8 cellular contexts compared by ENCODE assay signal in the genomic region with DNA sequence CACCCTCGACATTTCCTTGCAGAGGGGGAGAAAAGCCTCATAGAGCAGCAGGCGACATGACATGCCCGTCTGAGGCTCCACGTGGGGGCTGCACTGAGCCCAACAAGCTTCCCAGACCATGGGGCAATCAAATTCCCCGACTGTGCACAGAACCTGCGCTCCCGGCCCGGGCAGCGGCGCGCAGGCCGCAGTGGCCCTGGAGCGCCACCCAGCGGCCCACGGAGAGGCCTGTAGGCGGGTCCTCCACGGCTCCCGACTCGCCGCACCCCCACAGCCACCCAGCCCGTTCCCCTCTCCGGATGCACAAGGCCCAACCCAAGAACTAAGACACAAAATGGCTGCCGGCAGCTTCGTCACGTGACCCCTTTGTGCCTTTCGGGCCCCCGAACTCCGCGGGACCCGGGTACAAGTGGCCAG. TPM values are rescaled to one million over a fixed set of nuclear protein-coding genes. Genes with fewer than 3 reads are reported as not detected.
DNase-seq lines count a peak whose midpoint lies in the region; ATAC-seq, FAIRE-seq and TF ChIP-seq lines count a peak whose summit lies in the region.

No MANE protein-coding gene starts in this region.

- peak; percentile 86 for TF ChIP-seq CTCF in SU-DHL-6 (IDR thresholded peaks at IDR 0.05; ENCODE audit: insufficient read depth, low read length, poor library complexity, severe bottlenecking)
- TF ChIP-seq CTCF in left ventricle myocardium inferior (IDR thresholded peaks at IDR 0.05; ENCODE audit: borderline replicate concordance) = peak; percentile 97
- peak; percentile 96 for TF ChIP-seq CTCF in progenitor cell of endocrine pancreas (IDR thresholded peaks at IDR 0.05; ENCODE audit: unreplicated experiment)

- H3K79me2 ChIP-seq in SU-DHL-6 (ENCODE audit: insufficient read depth, low read length) = peaks cover 66% of the 10 kb centered on the region

- peak; percentile 77 for ATAC-seq in HG02763 (IDR thresholded peaks at IDR 0.05; ENCODE audit: unreplicated experiment)

- H3K27ac Mint-ChIP-seq in progenitor cell of endocrine pancreas = peak overlapping the region; percentile 100

- H3K27me3 Mint-ChIP-seq in progenitor cell of endocrine pancreas = no peaks in the 10 kb centered on the region

- peak overlapping the region; percentile 93 for H3K27ac ChIP-seq in SU-DHL-6 (ENCODE audit: low read depth, low read length)
- peak overlapping the region; percentile 100 for H3K27ac ChIP-seq in left ventricle myocardium inferior (replicated peaks)

- DNase-seq in GM12891 (ENCODE audit: insufficient read length, low spot score) (peak; percentile 86), NCI-H128 (lab: John Stamatoyannopoulos, UW; ENCODE audit: unreplicated experiment) (peak; percentile 67), amniotic stem cell (lab: John Stamatoyannopoulos, UW) (peak; percentile 91), left ventricle myocardium inferior (peak; percentile 96), progenitor cell of endocrine pancreas (ENCODE audit: low spot score, unreplicated experiment) (peak; percentile 95), ureter (ENCODE audit: low spot score) (peak; percentile 97)

- intact Hi-C loops in left ventricle myocardium inferior (cut with micrococcal nuclease) = loop anchor here (5.0 kb wide), 1 partner anchor 89 kb away; no protein-coding TSS in a partner anchor

- H3K4me3 ChIP-seq in SU-DHL-6 (ENCODE audit: insufficient read depth, low read length, poor library complexity, severe bottlenecking) (peak overlapping the region; percentile 73), left ventricle myocardium inferior (peak overlapping the region; percentile 95)

- H4K20me1 ChIP-seq in SU-DHL-6 (ENCODE audit: low read depth, low read length) = no peaks in the 10 kb centered on the region

- H3K9me3 Mint-ChIP-seq in progenitor cell of endocrine pancreas (ENCODE audit: low read depth) = no peaks in the 10 kb centered on the region

- H3K9me2 ChIP-seq in SU-DHL-6 (replicated peaks; ENCODE audit: insufficient read depth, low read length) = no peaks in the 10 kb centered on the region

- peaks cover 1% of the 10 kb centered on the region for H3K36me3 Mint-ChIP-seq in progenitor cell of endocrine pancreas (ENCODE audit: insufficient read depth)

- H3K4me1 ChIP-seq in left ventricle myocardium inferior = peaks cover 88% of the 10 kb centered on the region

- H2AFZ ChIP-seq in SU-DHL-6 (ENCODE audit: low read depth, low read length, severe bottlenecking) = peak overlapping the region; percentile 63

- H3K4me1 Mint-ChIP-seq in progenitor cell of endocrine pancreas (ENCODE audit: low read depth) = peaks cover 47% of the 10 kb centered on the region

- peak overlapping the region; percentile 95 for H3K4me3 Mint-ChIP-seq in progenitor cell of endocrine pancreas (ENCODE audit: low read depth)

- TF ChIP-seq POLR2A in GM12891 (IDR thresholded peaks at IDR 0.05; ENCODE audit: low read depth, low read length) = peak; percentile 67

- no peaks in the 10 kb centered on the region for H3K27me3 ChIP-seq in SU-DHL-6 (ENCODE audit: low read length)
- H3K27me3 ChIP-seq in left ventricle myocardium inferior (ENCODE audit: low read depth) = no peaks in the 10 kb centered on the region

- H3K36me3 ChIP-seq in SU-DHL-6 (ENCODE audit: low read length) (peaks cover 8% of the 10 kb centered on the region; the same call in 1 of the 2 replicates), left ventricle myocardium inferior (peaks cover 10% of the 10 kb centered on the region)

- peak overlapping the region; percentile 100 for H3K9ac ChIP-seq in SU-DHL-6 (ENCODE audit: low read length)

- no peaks in the 10 kb centered on the region for H3K9me3 ChIP-seq in SU-DHL-6 (ENCODE audit: insufficient read depth, low read length)
- no peaks in the 10 kb centered on the region for H3K9me3 ChIP-seq in left ventricle myocardium inferior (replicated peaks)

- H3K4me2 ChIP-seq in SU-DHL-6 (ENCODE audit: low read depth, low read length, poor library complexity, severe bottlenecking) = peak overlapping the region; percentile 81

- no peak for FAIRE-seq in GM12891 (lab: Jason Lieb, UNC)

- H3F3A ChIP-seq in SU-DHL-6 (ENCODE audit: insufficient read depth) = peaks cover 10% of the 10 kb centered on the region

TF ChIP-seq in GM12891, 5 proteins besides CTCF, POLR2A, EP300 and RAD21:
- TF ChIP-seq POU2F2 (IDR thresholded peaks at IDR 0.05; ENCODE audit: low read depth, low read length) (peak; percentile 63; the same call in 1 of the 2 replicates), SPI1 (IDR thresholded peaks at IDR 0.05; ENCODE audit: low read depth, low read length) (no peak), TAF1 (IDR thresholded peaks at IDR 0.05; ENCODE audit: low read depth, low read length) (no peak), POLR2AphosphoS5 (IDR thresholded peaks at IDR 0.05; ENCODE audit: low read depth, low read length) (peak; percentile 66; the same call in 1 of the 2 replicates), PAX5 (IDR thresholded peaks at IDR 0.05; ENCODE audit: insufficient read depth, low read length, severe bottlenecking) (peak; percentile 53)

RNA-seq across cellular contexts. Expression of a gene that starts 0.8 kb away (rescaled TPM):
- polyA plus RNA-seq in GM12891 (2012; ENCODE audit: low read depth, missing spikeins) = 27.3 TPM
- total RNA-seq in left ventricle myocardium inferior = 17.0 TPM
- total RNA-seq in progenitor cell of endocrine pancreas = 59.5 and 61.6 TPM in 2 replicates
- total RNA-seq in ureter = 49.5 TPM

Comparison
In these comparisons a context has a peak if more than half of its experiments do, and no peak if none do; other contexts are left out.
1. Peak in every context shown above with its lines: DNase-seq, ATAC-seq, H3K4me3 ChIP-seq and H3K27ac ChIP-seq.